In genomic region chr12:112116232-112117060, GRCh38 we compare ENCODE assay signal across 1 cellular context.
TF ChIP-seq lines count a peak whose summit lies in the region.

No MANE protein-coding gene starts in this region.

TF ChIP-seq in K562, 482 proteins besides CTCF, POLR2A, EP300 and RAD21 (continued from another document and continues in another):
- TF ChIP-seq, protein P1, sequence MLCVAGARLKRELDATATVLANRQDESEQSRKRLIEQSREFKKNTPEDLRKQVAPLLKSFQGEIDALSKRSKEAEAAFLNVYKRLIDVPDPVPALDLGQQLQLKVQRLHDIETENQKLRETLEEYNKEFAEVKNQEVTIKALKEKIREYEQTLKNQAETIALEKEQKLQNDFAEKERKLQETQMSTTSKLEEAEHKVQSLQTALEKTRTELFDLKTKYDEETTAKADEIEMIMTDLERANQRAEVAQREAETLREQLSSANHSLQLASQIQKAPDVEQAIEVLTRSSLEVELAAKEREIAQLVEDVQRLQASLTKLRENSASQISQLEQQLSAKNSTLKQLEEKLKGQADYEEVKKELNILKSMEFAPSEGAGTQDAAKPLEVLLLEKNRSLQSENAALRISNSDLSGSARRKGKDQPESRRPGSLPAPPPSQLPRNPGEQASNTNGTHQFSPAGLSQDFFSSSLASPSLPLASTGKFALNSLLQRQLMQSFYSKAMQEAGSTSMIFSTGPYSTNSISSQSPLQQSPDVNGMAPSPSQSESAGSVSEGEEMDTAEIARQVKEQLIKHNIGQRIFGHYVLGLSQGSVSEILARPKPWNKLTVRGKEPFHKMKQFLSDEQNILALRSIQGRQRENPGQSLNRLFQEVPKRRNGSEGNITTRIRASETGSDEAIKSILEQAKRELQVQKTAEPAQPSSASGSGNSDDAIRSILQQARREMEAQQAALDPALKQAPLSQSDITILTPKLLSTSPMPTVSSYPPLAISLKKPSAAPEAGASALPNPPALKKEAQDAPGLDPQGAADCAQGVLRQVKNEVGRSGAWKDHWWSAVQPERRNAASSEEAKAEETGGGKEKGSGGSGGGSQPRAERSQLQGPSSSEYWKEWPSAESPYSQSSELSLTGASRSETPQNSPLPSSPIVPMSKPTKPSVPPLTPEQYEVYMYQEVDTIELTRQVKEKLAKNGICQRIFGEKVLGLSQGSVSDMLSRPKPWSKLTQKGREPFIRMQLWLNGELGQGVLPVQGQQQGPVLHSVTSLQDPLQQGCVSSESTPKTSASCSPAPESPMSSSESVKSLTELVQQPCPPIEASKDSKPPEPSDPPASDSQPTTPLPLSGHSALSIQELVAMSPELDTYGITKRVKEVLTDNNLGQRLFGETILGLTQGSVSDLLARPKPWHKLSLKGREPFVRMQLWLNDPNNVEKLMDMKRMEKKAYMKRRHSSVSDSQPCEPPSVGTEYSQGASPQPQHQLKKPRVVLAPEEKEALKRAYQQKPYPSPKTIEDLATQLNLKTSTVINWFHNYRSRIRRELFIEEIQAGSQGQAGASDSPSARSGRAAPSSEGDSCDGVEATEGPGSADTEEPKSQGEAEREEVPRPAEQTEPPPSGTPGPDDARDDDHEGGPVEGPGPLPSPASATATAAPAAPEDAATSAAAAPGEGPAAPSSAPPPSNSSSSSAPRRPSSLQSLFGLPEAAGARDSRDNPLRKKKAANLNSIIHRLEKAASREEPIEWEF (CRISPR knock-in tag; IDR thresholded peaks at IDR 0.05) = no peak
- no peak for TF ChIP-seq BRCA1 (IDR thresholded peaks at IDR 0.05)
- no peak for TF ChIP-seq BRCA1 (CRISPR knock-in tag; IDR thresholded peaks at IDR 0.05)
- TF ChIP-seq ZBTB11 (CRISPR knock-in tag; IDR thresholded peaks at IDR 0.05) = 0 out of 6 replicates have a peak, but pooled peaks of 1 of the 3 experiments have one; percentile 30
- no peak for TF ChIP-seq HMGN3 (IDR thresholded peaks at IDR 0.05; ENCODE audit: borderline replicate concordance, extremely low read depth, insufficient read length, low read depth, low read length)
- TF ChIP-seq TEAD1 (CRISPR knock-in tag; IDR thresholded peaks at IDR 0.05) = no peak
- TF ChIP-seq MLLT1 (IDR thresholded peaks at IDR 0.05) = peak; percentile 32 to 51; a peak in 1 of 4 replicates
- no peak for TF ChIP-seq ZNF224 (CRISPR knock-in tag; IDR thresholded peaks at IDR 0.05)
- TF ChIP-seq ZNF431 (CRISPR knock-in tag; IDR thresholded peaks at IDR 0.05) = no peak
- no peak for TF ChIP-seq SMAD1 (IDR thresholded peaks at IDR 0.05; ENCODE audit: low read depth, low read length, partially characterized antibody)
- peak; percentile 44; the same call in 1 of the 2 replicates for TF ChIP-seq CREM (IDR thresholded peaks at IDR 0.05; ENCODE audit: low read depth)
- no peak for TF ChIP-seq FOS (IDR thresholded peaks at IDR 0.05; ENCODE audit: extremely low read depth, insufficient read length)
- no peak for TF ChIP-seq ZNF354B (CRISPR knock-in tag; IDR thresholded peaks at IDR 0.05)
- TF ChIP-seq MEF2D (tag; conservative IDR thresholded peaks at IDR 0.05; ENCODE audit: low read depth) = no peak
- TF ChIP-seq, protein P2, sequence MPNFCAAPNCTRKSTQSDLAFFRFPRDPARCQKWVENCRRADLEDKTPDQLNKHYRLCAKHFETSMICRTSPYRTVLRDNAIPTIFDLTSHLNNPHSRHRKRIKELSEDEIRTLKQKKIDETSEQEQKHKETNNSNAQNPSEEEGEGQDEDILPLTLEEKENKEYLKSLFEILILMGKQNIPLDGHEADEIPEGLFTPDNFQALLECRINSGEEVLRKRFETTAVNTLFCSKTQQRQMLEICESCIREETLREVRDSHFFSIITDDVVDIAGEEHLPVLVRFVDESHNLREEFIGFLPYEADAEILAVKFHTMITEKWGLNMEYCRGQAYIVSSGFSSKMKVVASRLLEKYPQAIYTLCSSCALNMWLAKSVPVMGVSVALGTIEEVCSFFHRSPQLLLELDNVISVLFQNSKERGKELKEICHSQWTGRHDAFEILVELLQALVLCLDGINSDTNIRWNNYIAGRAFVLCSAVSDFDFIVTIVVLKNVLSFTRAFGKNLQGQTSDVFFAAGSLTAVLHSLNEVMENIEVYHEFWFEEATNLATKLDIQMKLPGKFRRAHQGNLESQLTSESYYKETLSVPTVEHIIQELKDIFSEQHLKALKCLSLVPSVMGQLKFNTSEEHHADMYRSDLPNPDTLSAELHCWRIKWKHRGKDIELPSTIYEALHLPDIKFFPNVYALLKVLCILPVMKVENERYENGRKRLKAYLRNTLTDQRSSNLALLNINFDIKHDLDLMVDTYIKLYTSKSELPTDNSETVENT (CRISPR knock-in tag; IDR thresholded peaks at IDR 0.05) = no peak
- TF ChIP-seq, protein P3, sequence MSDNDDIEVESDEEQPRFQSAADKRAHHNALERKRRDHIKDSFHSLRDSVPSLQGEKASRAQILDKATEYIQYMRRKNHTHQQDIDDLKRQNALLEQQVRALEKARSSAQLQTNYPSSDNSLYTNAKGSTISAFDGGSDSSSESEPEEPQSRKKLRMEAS (CRISPR knock-in tag; IDR thresholded peaks at IDR 0.05) = no peak
- TF ChIP-seq ZNF184 (CRISPR knock-in tag; IDR thresholded peaks at IDR 0.05) = no peak
- TF ChIP-seq NR4A1 (CRISPR knock-in tag; IDR thresholded peaks at IDR 0.05) = no peak
- TF ChIP-seq NR4A1 (tag; IDR thresholded peaks at IDR 0.05) = peak; percentile 78
- TF ChIP-seq RBM15 (IDR thresholded peaks at IDR 0.05; ENCODE audit: insufficient read depth, low read length) = no peak
- TF ChIP-seq, protein P4, sequence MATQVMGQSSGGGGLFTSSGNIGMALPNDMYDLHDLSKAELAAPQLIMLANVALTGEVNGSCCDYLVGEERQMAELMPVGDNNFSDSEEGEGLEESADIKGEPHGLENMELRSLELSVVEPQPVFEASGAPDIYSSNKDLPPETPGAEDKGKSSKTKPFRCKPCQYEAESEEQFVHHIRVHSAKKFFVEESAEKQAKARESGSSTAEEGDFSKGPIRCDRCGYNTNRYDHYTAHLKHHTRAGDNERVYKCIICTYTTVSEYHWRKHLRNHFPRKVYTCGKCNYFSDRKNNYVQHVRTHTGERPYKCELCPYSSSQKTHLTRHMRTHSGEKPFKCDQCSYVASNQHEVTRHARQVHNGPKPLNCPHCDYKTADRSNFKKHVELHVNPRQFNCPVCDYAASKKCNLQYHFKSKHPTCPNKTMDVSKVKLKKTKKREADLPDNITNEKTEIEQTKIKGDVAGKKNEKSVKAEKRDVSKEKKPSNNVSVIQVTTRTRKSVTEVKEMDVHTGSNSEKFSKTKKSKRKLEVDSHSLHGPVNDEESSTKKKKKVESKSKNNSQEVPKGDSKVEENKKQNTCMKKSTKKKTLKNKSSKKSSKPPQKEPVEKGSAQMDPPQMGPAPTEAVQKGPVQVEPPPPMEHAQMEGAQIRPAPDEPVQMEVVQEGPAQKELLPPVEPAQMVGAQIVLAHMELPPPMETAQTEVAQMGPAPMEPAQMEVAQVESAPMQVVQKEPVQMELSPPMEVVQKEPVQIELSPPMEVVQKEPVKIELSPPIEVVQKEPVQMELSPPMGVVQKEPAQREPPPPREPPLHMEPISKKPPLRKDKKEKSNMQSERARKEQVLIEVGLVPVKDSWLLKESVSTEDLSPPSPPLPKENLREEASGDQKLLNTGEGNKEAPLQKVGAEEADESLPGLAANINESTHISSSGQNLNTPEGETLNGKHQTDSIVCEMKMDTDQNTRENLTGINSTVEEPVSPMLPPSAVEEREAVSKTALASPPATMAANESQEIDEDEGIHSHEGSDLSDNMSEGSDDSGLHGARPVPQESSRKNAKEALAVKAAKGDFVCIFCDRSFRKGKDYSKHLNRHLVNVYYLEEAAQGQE (CRISPR knock-in tag; IDR thresholded peaks at IDR 0.05; ENCODE audit: low read depth) = no peak
- TF ChIP-seq ZNF143 (CRISPR knock-in tag; IDR thresholded peaks at IDR 0.05) = peak; percentile 54; the same call in 1 of the 2 replicates
- TF ChIP-seq, protein P5, sequence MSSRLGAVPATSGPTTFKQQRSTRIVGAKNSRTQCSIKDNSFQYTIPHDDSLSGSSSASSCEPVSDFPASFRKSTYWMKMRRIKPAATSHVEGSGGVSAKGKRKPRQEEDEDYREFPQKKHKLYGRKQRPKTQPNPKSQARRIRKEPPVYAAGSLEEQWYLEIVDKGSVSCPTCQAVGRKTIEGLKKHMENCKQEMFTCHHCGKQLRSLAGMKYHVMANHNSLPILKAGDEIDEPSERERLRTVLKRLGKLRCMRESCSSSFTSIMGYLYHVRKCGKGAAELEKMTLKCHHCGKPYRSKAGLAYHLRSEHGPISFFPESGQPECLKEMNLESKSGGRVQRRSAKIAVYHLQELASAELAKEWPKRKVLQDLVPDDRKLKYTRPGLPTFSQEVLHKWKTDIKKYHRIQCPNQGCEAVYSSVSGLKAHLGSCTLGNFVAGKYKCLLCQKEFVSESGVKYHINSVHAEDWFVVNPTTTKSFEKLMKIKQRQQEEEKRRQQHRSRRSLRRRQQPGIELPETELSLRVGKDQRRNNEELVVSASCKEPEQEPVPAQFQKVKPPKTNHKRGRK (tag; IDR thresholded peaks at IDR 0.05) = no peak
- TF ChIP-seq ZNF639 (CRISPR knock-in tag; conservative IDR thresholded peaks at IDR 0.05 in 1 of 2, IDR thresholded peaks at IDR 0.05 in 1 of 2) = peak in 1 of 2 experiments; percentile 62; a peak in 2 of 4 replicates
- 0 out of 2 replicates have a peak, but pooled peaks have one; percentile 29 for TF ChIP-seq LCOR (CRISPR knock-in tag; IDR thresholded peaks at IDR 0.05)
- TF ChIP-seq POLR2G (IDR thresholded peaks at IDR 0.05; ENCODE audit: low read depth, low read length) = peak; percentile 56
- 0 out of 2 replicates have a peak, but pooled peaks have one; percentile 9 for TF ChIP-seq KLF6 (CRISPR knock-in tag; IDR thresholded peaks at IDR 0.05; ENCODE audit: borderline replicate concordance)
- TF ChIP-seq, protein P6, sequence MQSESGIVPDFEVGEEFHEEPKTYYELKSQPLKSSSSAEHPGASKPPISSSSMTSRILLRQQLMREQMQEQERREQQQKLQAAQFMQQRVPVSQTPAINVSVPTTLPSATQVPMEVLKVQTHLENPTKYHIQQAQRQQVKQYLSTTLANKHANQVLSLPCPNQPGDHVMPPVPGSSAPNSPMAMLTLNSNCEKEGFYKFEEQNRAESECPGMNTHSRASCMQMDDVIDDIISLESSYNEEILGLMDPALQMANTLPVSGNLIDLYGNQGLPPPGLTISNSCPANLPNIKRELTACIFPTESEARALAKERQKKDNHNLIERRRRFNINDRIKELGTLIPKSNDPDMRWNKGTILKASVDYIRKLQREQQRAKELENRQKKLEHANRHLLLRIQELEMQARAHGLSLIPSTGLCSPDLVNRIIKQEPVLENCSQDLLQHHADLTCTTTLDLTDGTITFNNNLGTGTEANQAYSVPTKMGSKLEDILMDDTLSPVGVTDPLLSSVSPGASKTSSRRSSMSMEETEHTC (IDR thresholded peaks at IDR 0.05) = no peak
- TF ChIP-seq HOMEZ (CRISPR knock-in tag; IDR thresholded peaks at IDR 0.05) = no peak
- TF ChIP-seq JUND (IDR thresholded peaks at IDR 0.05; ENCODE audit: borderline replicate concordance, low read depth, low read length) = 0 out of 2 replicates have a peak, but pooled peaks have one; percentile 40
- TF ChIP-seq JUND (tag; IDR thresholded peaks at IDR 0.05; ENCODE audit: borderline replicate concordance, low read depth, low read length) = no peak; the same call in 2 of the 3 replicates
- TF ChIP-seq TOE1 (IDR thresholded peaks at IDR 0.05; ENCODE audit: borderline replicate concordance) = 0 out of 2 replicates have a peak, but pooled peaks have one; percentile 28
- no peak for TF ChIP-seq TOE1 (CRISPR knock-in tag; IDR thresholded peaks at IDR 0.05; ENCODE audit: borderline replicate concordance, low read depth)
- TF ChIP-seq ZNF780A (CRISPR knock-in tag; IDR thresholded peaks at IDR 0.05) = no peak
